ENCODE assay signal across 12 cellular contexts in genomic region chr14:20331048-20331613, GRCh38. TPM values are rescaled to one million over a fixed set of nuclear protein-coding genes. Genes with fewer than 3 reads are reported as not detected.
DNase-seq lines count a peak whose midpoint lies in the region; ATAC-seq, FAIRE-seq and TF ChIP-seq lines count a peak whose summit lies in the region.
"Had no signal": no experiment of that assay in that cellular context is flagged by ENCODE, and none has a peak within 500 bp of the region (broad histone marks: within the 10 kb centered on the region; RNA-seq: fewer than 3 reads in every experiment).

No MANE protein-coding gene starts in this region.

- intact Hi-C loops in activated CD8-positive, alpha-beta T cell treated with anti-CD3 and anti-CD28 coated beads for 36 hours (cut with micrococcal nuclease): loop anchor here (5.0 kb wide), 1 partner anchor 81 kb away; the partner anchor contains the start of gene TEP1
- intact Hi-C loops in HepG2 (cut with micrococcal nuclease; ENCODE audit: unreplicated experiment): no loop called here

- H3K23me2 ChIP-seq in H9 (ENCODE audit: insufficient read length, low read depth, low read length, poor library complexity, severe bottlenecking): peaks cover 6% of the 10 kb centered on the region

- TF ChIP-seq POLR2A in HepG2 (IDR thresholded peaks at IDR 0.05; ENCODE audit: insufficient read depth in 1 of 2, low read depth in 2 of 2, low read length in 2 of 2): no peak

- no peaks in the 10 kb centered on the region for H3K27me3 Mint-ChIP-seq in H9 (ENCODE audit: low read depth)
- H3K27me3 Mint-ChIP-seq in activated CD8-positive, alpha-beta T cell treated with anti-CD3 and anti-CD28 coated beads for 36 hours: no peaks in the 10 kb centered on the region

- H2AFZ ChIP-seq in H9 (ENCODE audit: low read length): no peak overlapping the region
- H2AFZ ChIP-seq in HepG2 (ENCODE audit: low read length): no peak overlapping the region

- H3K27ac Mint-ChIP-seq in H9: peak overlapping the region; percentile 14 to 88 (median 86); a peak in 6 of 7 replicates
- H3K27ac Mint-ChIP-seq in activated CD8-positive, alpha-beta T cell treated with anti-CD3 and anti-CD28 coated beads for 36 hours: peak overlapping the region; percentile 40

- H3K4me1 ChIP-seq in BLaER1 (peaks cover 55% of the 10 kb centered on the region), H9 (ENCODE audit: insufficient read depth, low read length) (peaks cover 6% of the 10 kb centered on the region), HepG2 (ENCODE audit: insufficient read depth, low read length) (peaks cover 73% of the 10 kb centered on the region)

- H3K4me3 ChIP-seq in BLaER1 (0 out of 2 replicates have a peak overlapping the region, but pooled peaks have one; percentile 74), HepG2 (replicated peaks in 1 of 3; ENCODE audit: insufficient read depth in 1 of 3, low read depth in 2 of 3, low read length in 3 of 3) (peak overlapping the region; percentile 13 to 57 (median 51))
- H3K4me3 ChIP-seq: lower lobe of right lung had no signal

- H3T11ph ChIP-seq in H9 (ENCODE audit: low read length): no peak overlapping the region

- peaks cover 36 to 37% of the 10 kb centered on the region in 2 experiments for H3K4me1 Mint-ChIP-seq in H9
- peaks cover 41% of the 10 kb centered on the region for H3K4me1 Mint-ChIP-seq in activated CD8-positive, alpha-beta T cell treated with anti-CD3 and anti-CD28 coated beads for 36 hours (ENCODE audit: low read depth)

- POLR2A ChIA-PET in activated CD8-positive, alpha-beta T cell treated with anti-CD3 and anti-CD28 coated beads for 36 hours (lab: Charles Lee): interaction anchor here (4.7 kb wide), 1 partner anchor 12 kb away, joined by 40 read pairs; the partner anchor contains the start of gene PARP2
- POLR2A ChIA-PET in HepG2 (lab: Yijun Ruan, JAX): interaction anchor here (2.0 to 9.8 kb wide), 4 partner anchors 11 to 282 kb away, joined by 5 to 139 read pairs (median 12); partner anchors contain the start of genes APEX1, OSGEP, PARP2 and PIP4P1

- H4K91ac ChIP-seq in H9 (ENCODE audit: insufficient read length, low read depth, low read length): no peak overlapping the region

- no CpG with 5 or more reads among the region's 2 CpGs for WGBS in H9 (ENCODE audit: extremely low coverage, insufficient read length, low lambda C conversion rate)
- 3% methylated on average over 2 of the region's 2 CpGs for WGBS in HepG2 (ENCODE audit: low lambda C conversion rate)

- H3K56ac ChIP-seq in H9 (ENCODE audit: insufficient read length, low read depth, low read length): no peak overlapping the region

- no peak overlapping the region for H2BK120ac ChIP-seq in H9 (ENCODE audit: low read depth, low read length, poor library complexity, severe bottlenecking)

- no peak overlapping the region for H3K4ac ChIP-seq in H9 (ENCODE audit: low read depth, low read length)

- no peak for FAIRE-seq in HepG2 (lab: Jason Lieb, UNC)

- no peak overlapping the region for H3K23ac ChIP-seq in H9 (ENCODE audit: insufficient read length, low read depth, low read length)

- TF ChIP-seq EP300 in HepG2 (IDR thresholded peaks at IDR 0.05; ENCODE audit: low read depth in 2 of 2, low read length in 2 of 2) (no peak), HepG2 (CRISPR knock-in tag; IDR thresholded peaks at IDR 0.05; ENCODE audit: borderline replicate concordance) (no peak)

- H3K9ac ChIP-seq in BLaER1 (no peak overlapping the region), H9 (ENCODE audit: extremely low read depth, insufficient read length, low read length) (peak overlapping the region; percentile 42), HepG2 (ENCODE audit: insufficient read depth, low read depth, low read length) (peak overlapping the region; percentile 24)

- peak overlapping the region; percentile 77 to 95 for H3K4me3 Mint-ChIP-seq in H9
- H3K4me3 Mint-ChIP-seq in activated CD8-positive, alpha-beta T cell treated with anti-CD3 and anti-CD28 coated beads for 36 hours: peak overlapping the region; percentile 65

- no peak overlapping the region for H2BK20ac ChIP-seq in H9 (ENCODE audit: low read depth, low read length, poor library complexity, severe bottlenecking)

- no peak for TF ChIP-seq RAD21 in HepG2 (CRISPR knock-in tag; IDR thresholded peaks at IDR 0.05)

- no peak overlapping the region for H2BK12ac ChIP-seq in H9 (ENCODE audit: insufficient read length, low read depth, low read length)

- H3K79me2 ChIP-seq in H9 (ENCODE audit: insufficient read depth, low read length): peaks cover 41% of the 10 kb centered on the region
- H3K79me2 ChIP-seq in HepG2 (ENCODE audit: insufficient read depth, low read length): peaks cover 68% of the 10 kb centered on the region

- H3K18ac ChIP-seq in H9 (ENCODE audit: insufficient read length, low read depth, low read length): no peak overlapping the region

- peaks cover 0 to 3% of the 10 kb centered on the region in 2 experiments; a peak in 1 of 5 replicates for H3K9me3 Mint-ChIP-seq in H9
- no peaks in the 10 kb centered on the region for H3K9me3 Mint-ChIP-seq in activated CD8-positive, alpha-beta T cell treated with anti-CD3 and anti-CD28 coated beads for 36 hours

- H3K27me3 ChIP-seq in BLaER1 (no peaks in the 10 kb centered on the region), H9 (ENCODE audit: insufficient read depth, low read length) (no peaks in the 10 kb centered on the region), HepG2 (ENCODE audit: control insufficient read depth in 1 of 2, insufficient read depth in 2 of 2, low read length in 2 of 2) (no peaks in the 10 kb centered on the region; a peak in 1 of 5 replicates)

- H3K79me1 ChIP-seq in H9 (ENCODE audit: insufficient read depth, low read depth, low read length, poor library complexity, severe bottlenecking): no peaks in the 10 kb centered on the region

- H4K20me1 ChIP-seq in BLaER1: peaks cover 51% of the 10 kb centered on the region
- H4K20me1 ChIP-seq in H9 (ENCODE audit: control insufficient read depth, insufficient read depth, insufficient read length): no peaks in the 10 kb centered on the region
- peaks cover 37% of the 10 kb centered on the region for H4K20me1 ChIP-seq in HepG2 (ENCODE audit: insufficient read depth, low read length)

- no peak overlapping the region for H4K8ac ChIP-seq in H9 (replicated peaks; ENCODE audit: insufficient read length, low read depth, low read length)

- no peak for ATAC-seq in activated CD8-positive, alpha-beta T cell treated with anti-CD3 and anti-CD28 coated beads for 36 hours
- no peak for ATAC-seq in HepG2
- ATAC-seq: esophagus mucosa, lower lobe of right lung had no signal

- BruUV-seq in HepG2 (replicated peaks; lab: Mats Ljungman, UMichigan): no TSS peak

- no peak for DNase-seq in H9
- DNase-seq in activated CD8-positive, alpha-beta T cell treated with anti-CD3 and anti-CD28 coated beads for 36 hours: no peak
- DNase-seq in HepG2 (ENCODE audit: low spot score): peak; percentile 23
- no peak for DNase-seq in DMS 273 treated with DMSO at 0.1 percent for 48 hours (lab: John Stamatoyannopoulos, UW)
- DNase-seq in epidermal melanocyte (ENCODE audit: insufficient read length, low spot score): no peak
- DNase-seq in NCI-H524 treated with DMSO at 0.1 percent for 48 hours (lab: John Stamatoyannopoulos, UW): no peak
- no peak for DNase-seq in cerebellar nuclear complex (lab: John Stamatoyannopoulos, UW)
- DNase-seq: amniotic stem cell, lower lobe of right lung, NCI-H226 had no signal

- H4K5ac ChIP-seq in H9 (ENCODE audit: insufficient read length, low read depth, low read length): no peak overlapping the region

- CTCF ChIA-PET in activated CD8-positive, alpha-beta T cell treated with anti-CD3 and anti-CD28 coated beads for 36 hours (lab: Charles Lee): interaction anchor here (1.5 to 9.4 kb wide), 3 partner anchors 11 to 277 kb away, joined by 4 to 125 read pairs (median 104); partner anchors contain the start of genes PARP2 and TTC5
- CTCF ChIA-PET in HepG2 (lab: Yijun Ruan, JAX; ENCODE audit: low intra/inter-chr PET ratio, low total read pairs): no interaction called here

- H3K14ac ChIP-seq in H9 (ENCODE audit: insufficient read depth, low read length): no peak overlapping the region

- no peaks in the 10 kb centered on the region for H3K9me3 ChIP-seq in BLaER1
- no peaks in the 10 kb centered on the region for H3K9me3 ChIP-seq in H9 (ENCODE audit: control insufficient read depth, low read depth, low read length)
- H3K9me3 ChIP-seq in HepG2 (ENCODE audit: low read length): no peaks in the 10 kb centered on the region
- H3K9me3 ChIP-seq: lower lobe of right lung had no signal

- no peak overlapping the region for H2BK5ac ChIP-seq in H9 (ENCODE audit: insufficient read length, low read length)

- in situ Hi-C loops in HepG2 (cut with HindIII; ENCODE audit: extremely low pct_ligation_motif_present, low pct_unique_long_range_greater_than_20kb): loop anchor here (25.0 kb wide), 2 partner anchors 131 to 656 kb away; partner anchors contain the start of genes APEX1, METTL17, OSGEP and PIP4P1

- H2BK15ac ChIP-seq in H9 (ENCODE audit: low read depth, low read length): no peak overlapping the region

- H3K4me2 ChIP-seq in BLaER1 (peak overlapping the region; percentile 73), H9 (ENCODE audit: insufficient read depth, insufficient read length, low read length) (peak overlapping the region; percentile 84), HepG2 (ENCODE audit: low read depth, low read length) (peak overlapping the region; percentile 71)

- H3K36me3 ChIP-seq in BLaER1 (peaks cover 21% of the 10 kb centered on the region), HepG2 (replicated peaks in 1 of 2; ENCODE audit: control insufficient read depth in 1 of 2, insufficient read depth in 2 of 2, low read length in 2 of 2) (peaks cover 3 to 24% of the 10 kb centered on the region in 2 experiments)

- H2AK5ac ChIP-seq in H9 (ENCODE audit: insufficient read length, low read length): no peak overlapping the region

- peaks cover 23 to 58% (median 47%) of the 10 kb centered on the region in 3 experiments; a peak in 6 of 7 replicates for H3K36me3 Mint-ChIP-seq in H9 (ENCODE audit: insufficient read depth in 1 of 3, low read depth in 3 of 3)
- H3K36me3 Mint-ChIP-seq in activated CD8-positive, alpha-beta T cell treated with anti-CD3 and anti-CD28 coated beads for 36 hours (ENCODE audit: low read depth): peaks cover 41% of the 10 kb centered on the region

- TF ChIP-seq CTCF in H9 (conservative IDR thresholded peaks at IDR 0.05) (no peak), HepG2 (CRISPR knock-in tag; IDR thresholded peaks at IDR 0.05) (no peak)
- no peak for TF ChIP-seq CTCF in activated CD8-positive, alpha-beta T cell treated with anti-CD3 and anti-CD28 coated beads for 36 hours (IDR thresholded peaks at IDR 0.05)

- H3K27ac ChIP-seq in BLaER1: no peak overlapping the region
- no peak overlapping the region for H3K27ac ChIP-seq in H9 (ENCODE audit: insufficient read length, low read depth, low read length)
- peak overlapping the region; percentile 7 for H3K27ac ChIP-seq in HepG2 (ENCODE audit: extremely low read length, insufficient read depth, low read length)
- H3K27ac ChIP-seq: lower lobe of right lung had no signal

RNA-seq across cellular contexts. Expression of gene CCNB1IP1, which starts 1.9 kb away (rescaled TPM):
- total RNA-seq in H9 (2021) (165 and 168 TPM in 2 replicates), HepG2 (2016; rRNA removed; fragmentation: Illumina TruSeq; extraction: Trizol) (98.3 and 110 TPM in 2 replicates)
- 10 to 100 TPM; 79.0 to 82.7 TPM for total RNA-seq in activated CD8-positive, alpha-beta T cell treated with anti-CD3 and anti-CD28 coated beads for 36 hours
- 75.4 and 85.5 TPM in 2 replicates for total RNA-seq in HepG2 (2016; cell fraction: cytosol; rRNA removed; fragmentation: Illumina TruSeq; extraction: Trizol; ENCODE audit: low read depth)
- 104 and 112 TPM in 2 replicates for total RNA-seq in HepG2 (2016; cell fraction: insoluble cytoplasmic fraction; rRNA removed; fragmentation: Illumina TruSeq; extraction: Trizol)
- total RNA-seq in HepG2 (2016; cell fraction: membrane; rRNA removed; fragmentation: Illumina TruSeq; extraction: Trizol): 171 and 187 TPM in 2 replicates
- 99.1 and 105 TPM in 2 replicates for total RNA-seq in HepG2 (2016; cell fraction: nucleus; rRNA removed; fragmentation: Illumina TruSeq; extraction: Trizol)
- 101 and 125 TPM in 2 replicates for polyA plus RNA-seq in HepG2 (2011; rRNA removed)
- 77.6 and 112 TPM in 2 replicates for polyA plus RNA-seq in HepG2 (2011; cell fraction: cytosol; rRNA removed)
- 39.1 and 52.4 TPM in 2 replicates for polyA plus RNA-seq in HepG2 (2011; cell fraction: nucleus; rRNA removed)
- polyA plus RNA-seq in HepG2 (2012): 128 and 248 TPM in 2 replicates
- polyA plus RNA-seq in HepG2 (2016; cell fraction: cytosol; fragmentation: Illumina TruSeq; extraction: Trizol; ENCODE audit: low read depth): 78.2 and 81.7 TPM in 2 replicates
- 105 and 127 TPM in 2 replicates for polyA plus RNA-seq in HepG2 (2016; cell fraction: insoluble cytoplasmic fraction; fragmentation: Illumina TruSeq; extraction: Trizol; ENCODE audit: low read depth)
- polyA plus RNA-seq in HepG2 (2016; cell fraction: membrane; fragmentation: Illumina TruSeq; extraction: Trizol; ENCODE audit: low read depth): 158 and 172 TPM in 2 replicates
- polyA plus RNA-seq in HepG2 (2016; cell fraction: nucleus; fragmentation: Illumina TruSeq; extraction: Trizol; ENCODE audit: insufficient read depth, low read depth): 120 and 124 TPM in 2 replicates
- polyA minus RNA-seq in HepG2 (2011; rRNA and poly(A)+ RNA removed; ENCODE audit: low replicate concordance): 49.3 and 81.3 TPM in 2 replicates
- polyA minus RNA-seq in HepG2 (2011; cell fraction: cytosol; rRNA and poly(A)+ RNA removed): 24.8 and 37.2 TPM in 2 replicates
- 98.6 and 129 TPM in 2 replicates for polyA minus RNA-seq in HepG2 (2011; cell fraction: nucleus; rRNA and poly(A)+ RNA removed)

RNA-seq across cellular contexts. Expression of gene PARP2, which starts 12.3 kb away (rescaled TPM):
- total RNA-seq in H9 (2021) (25.2 and 25.4 TPM in 2 replicates), HepG2 (2016; rRNA removed; fragmentation: Illumina TruSeq; extraction: Trizol) (37.3 and 39.1 TPM in 2 replicates)
- 10 to 100 TPM; 45.7 to 46.5 TPM for total RNA-seq in activated CD8-positive, alpha-beta T cell treated with anti-CD3 and anti-CD28 coated beads for 36 hours
- 12.6 and 13.3 TPM in 2 replicates for total RNA-seq in HepG2 (2016; cell fraction: cytosol; rRNA removed; fragmentation: Illumina TruSeq; extraction: Trizol; ENCODE audit: low read depth)
- total RNA-seq in HepG2 (2016; cell fraction: insoluble cytoplasmic fraction; rRNA removed; fragmentation: Illumina TruSeq; extraction: Trizol): 38.8 and 39.8 TPM in 2 replicates
- 15.3 and 15.8 TPM in 2 replicates for total RNA-seq in HepG2 (2016; cell fraction: membrane; rRNA removed; fragmentation: Illumina TruSeq; extraction: Trizol)
- 45.9 and 50.0 TPM in 2 replicates for total RNA-seq in HepG2 (2016; cell fraction: nucleus; rRNA removed; fragmentation: Illumina TruSeq; extraction: Trizol)
- polyA plus RNA-seq in HepG2 (2011; rRNA removed): 31.3 and 38.4 TPM in 2 replicates
- polyA plus RNA-seq in HepG2 (2011; cell fraction: cytosol; rRNA removed): 18.1 and 20.5 TPM in 2 replicates
- polyA plus RNA-seq in HepG2 (2011; cell fraction: nucleus; rRNA removed): 71.4 and 74.8 TPM in 2 replicates
- 34.8 and 43.7 TPM in 2 replicates for polyA plus RNA-seq in HepG2 (2012)
- 5.1 and 5.8 TPM in 2 replicates for polyA plus RNA-seq in HepG2 (2016; cell fraction: cytosol; fragmentation: Illumina TruSeq; extraction: Trizol; ENCODE audit: low read depth)
- polyA plus RNA-seq in HepG2 (2016; cell fraction: insoluble cytoplasmic fraction; fragmentation: Illumina TruSeq; extraction: Trizol; ENCODE audit: low read depth): 60.5 and 63.6 TPM in 2 replicates
- polyA plus RNA-seq in HepG2 (2016; cell fraction: membrane; fragmentation: Illumina TruSeq; extraction: Trizol; ENCODE audit: low read depth): 8.6 and 9.1 TPM in 2 replicates
- 132 and 134 TPM in 2 replicates for polyA plus RNA-seq in HepG2 (2016; cell fraction: nucleus; fragmentation: Illumina TruSeq; extraction: Trizol; ENCODE audit: insufficient read depth, low read depth)
- polyA minus RNA-seq in HepG2 (2011; rRNA and poly(A)+ RNA removed; ENCODE audit: low replicate concordance): 7.0 and 16.0 TPM in 2 replicates
- polyA minus RNA-seq in HepG2 (2011; cell fraction: cytosol; rRNA and poly(A)+ RNA removed): 10.3 and 12.2 TPM in 2 replicates
- 20.7 and 27.6 TPM in 2 replicates for polyA minus RNA-seq in HepG2 (2011; cell fraction: nucleus; rRNA and poly(A)+ RNA removed)

RNA-seq across cellular contexts. Expression of gene TTC5, which starts 25.4 kb away (rescaled TPM):
- total RNA-seq in H9 (2021) (20.6 and 22.6 TPM in 2 replicates), HepG2 (2016; rRNA removed; fragmentation: Illumina TruSeq; extraction: Trizol) (28.5 and 44.6 TPM in 2 replicates)
- 10 to 100 TPM; 20.6 to 20.8 TPM for total RNA-seq in activated CD8-positive, alpha-beta T cell treated with anti-CD3 and anti-CD28 coated beads for 36 hours
- 2.1 and 3.3 TPM in 2 replicates for total RNA-seq in HepG2 (2016; cell fraction: cytosol; rRNA removed; fragmentation: Illumina TruSeq; extraction: Trizol; ENCODE audit: low read depth)
- total RNA-seq in HepG2 (2016; cell fraction: insoluble cytoplasmic fraction; rRNA removed; fragmentation: Illumina TruSeq; extraction: Trizol): 29.1 and 42.3 TPM in 2 replicates
- total RNA-seq in HepG2 (2016; cell fraction: membrane; rRNA removed; fragmentation: Illumina TruSeq; extraction: Trizol): 6.0 and 8.2 TPM in 2 replicates
- 24.1 and 26.3 TPM in 2 replicates for total RNA-seq in HepG2 (2016; cell fraction: nucleus; rRNA removed; fragmentation: Illumina TruSeq; extraction: Trizol)
- polyA plus RNA-seq in HepG2 (2011; rRNA removed): 8.2 and 8.7 TPM in 2 replicates
- polyA plus RNA-seq in HepG2 (2011; cell fraction: cytosol; rRNA removed): 7.3 and 7.4 TPM in 2 replicates
- 5.4 and 6.0 TPM in 2 replicates for polyA plus RNA-seq in HepG2 (2011; cell fraction: nucleus; rRNA removed)
- 8.6 and 11.7 TPM in 2 replicates for polyA plus RNA-seq in HepG2 (2012)
- 1.1 and 1.6 TPM in 2 replicates for polyA plus RNA-seq in HepG2 (2016; cell fraction: cytosol; fragmentation: Illumina TruSeq; extraction: Trizol; ENCODE audit: low read depth)
- polyA plus RNA-seq in HepG2 (2016; cell fraction: insoluble cytoplasmic fraction; fragmentation: Illumina TruSeq; extraction: Trizol; ENCODE audit: low read depth): 22.6 and 24.7 TPM in 2 replicates
- polyA plus RNA-seq in HepG2 (2016; cell fraction: membrane; fragmentation: Illumina TruSeq; extraction: Trizol; ENCODE audit: low read depth): 2.5 and 3.2 TPM in 2 replicates
- 9.8 and 12.7 TPM in 2 replicates for polyA plus RNA-seq in HepG2 (2016; cell fraction: nucleus; fragmentation: Illumina TruSeq; extraction: Trizol; ENCODE audit: insufficient read depth, low read depth)
- polyA minus RNA-seq in HepG2 (2011; rRNA and poly(A)+ RNA removed; ENCODE audit: low replicate concordance): 22.5 and 23.7 TPM in 2 replicates
- 13.7 and 14.7 TPM in 2 replicates for polyA minus RNA-seq in HepG2 (2011; cell fraction: cytosol; rRNA and poly(A)+ RNA removed)
- 39.7 and 40.9 TPM in 2 replicates for polyA minus RNA-seq in HepG2 (2011; cell fraction: nucleus; rRNA and poly(A)+ RNA removed)
